Comparison of ENCODE assay signal across 1 cellular context in genomic region chr19:42219812-42220750, GRCh38.
TF ChIP-seq lines count a peak whose summit lies in the region.

A gene with protein sequence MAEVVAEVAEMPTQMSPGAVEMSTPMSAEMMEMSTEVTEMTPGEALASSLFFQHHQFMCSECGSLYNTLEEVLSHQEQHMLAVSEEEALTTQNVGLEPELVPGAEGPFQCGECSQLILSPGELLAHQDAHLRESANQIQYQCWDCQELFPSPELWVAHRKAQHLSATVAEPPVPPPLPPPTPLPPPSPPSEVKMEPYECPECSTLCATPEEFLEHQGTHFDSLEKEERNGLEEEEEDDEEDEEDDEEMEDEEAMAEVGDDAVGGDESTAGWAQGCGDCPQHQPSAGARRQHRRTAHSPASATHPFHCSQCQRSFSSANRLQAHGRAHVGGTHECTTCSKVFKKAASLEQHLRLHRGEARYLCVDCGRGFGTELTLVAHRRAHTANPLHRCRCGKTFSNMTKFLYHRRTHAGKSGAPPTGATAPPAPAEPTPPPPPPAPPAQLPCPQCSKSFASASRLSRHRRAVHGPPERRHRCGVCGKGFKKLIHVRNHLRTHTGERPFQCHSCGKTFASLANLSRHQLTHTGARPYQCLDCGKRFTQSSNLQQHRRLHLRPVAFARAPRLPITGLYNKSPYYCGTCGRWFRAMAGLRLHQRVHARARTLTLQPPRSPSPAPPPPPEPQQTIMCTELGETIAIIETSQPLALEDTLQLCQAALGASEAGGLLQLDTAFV (plus strand): TSS chr19:42220312. CDS start chr19:42224404, 4,092 bp downstream.

TF ChIP-seq in GM12878, 131 proteins besides CTCF, POLR2A, EP300 and RAD21 (continued from another document):
- TF ChIP-seq, protein P1, sequence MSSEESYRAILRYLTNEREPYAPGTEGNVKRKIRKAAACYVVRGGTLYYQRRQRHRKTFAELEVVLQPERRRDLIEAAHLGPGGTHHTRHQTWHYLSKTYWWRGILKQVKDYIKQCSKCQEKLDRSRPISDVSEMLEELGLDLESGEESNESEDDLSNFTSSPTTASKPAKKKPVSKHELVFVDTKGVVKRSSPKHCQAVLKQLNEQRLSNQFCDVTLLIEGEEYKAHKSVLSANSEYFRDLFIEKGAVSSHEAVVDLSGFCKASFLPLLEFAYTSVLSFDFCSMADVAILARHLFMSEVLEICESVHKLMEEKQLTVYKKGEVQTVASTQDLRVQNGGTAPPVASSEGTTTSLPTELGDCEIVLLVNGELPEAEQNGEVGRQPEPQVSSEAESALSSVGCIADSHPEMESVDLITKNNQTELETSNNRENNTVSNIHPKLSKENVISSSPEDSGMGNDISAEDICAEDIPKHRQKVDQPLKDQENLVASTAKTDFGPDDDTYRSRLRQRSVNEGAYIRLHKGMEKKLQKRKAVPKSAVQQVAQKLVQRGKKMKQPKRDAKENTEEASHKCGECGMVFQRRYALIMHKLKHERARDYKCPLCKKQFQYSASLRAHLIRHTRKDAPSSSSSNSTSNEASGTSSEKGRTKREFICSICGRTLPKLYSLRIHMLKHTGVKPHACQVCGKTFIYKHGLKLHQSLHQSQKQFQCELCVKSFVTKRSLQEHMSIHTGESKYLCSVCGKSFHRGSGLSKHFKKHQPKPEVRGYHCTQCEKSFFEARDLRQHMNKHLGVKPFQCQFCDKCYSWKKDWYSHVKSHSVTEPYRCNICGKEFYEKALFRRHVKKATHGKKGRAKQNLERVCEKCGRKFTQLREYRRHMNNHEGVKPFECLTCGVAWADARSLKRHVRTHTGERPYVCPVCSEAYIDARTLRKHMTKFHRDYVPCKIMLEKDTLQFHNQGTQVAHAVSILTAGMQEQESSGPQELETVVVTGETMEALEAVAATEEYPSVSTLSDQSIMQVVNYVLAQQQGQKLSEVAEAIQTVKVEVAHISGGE (CRISPR knock-in tag; IDR thresholded peaks at IDR 0.05), result no peak
- TF ChIP-seq TARDBP (IDR thresholded peaks at IDR 0.05; ENCODE audit: borderline replicate concordance) (no peak), SIX5 (IDR thresholded peaks at IDR 0.05; ENCODE audit: low read depth, low read length, severe bottlenecking) (no peak), KAT2A (conservative IDR thresholded peaks at IDR 0.05; ENCODE audit: control insufficient read depth, low read depth, low read length) (no peak), SREBF1 (IDR thresholded peaks at IDR 0.05; ENCODE audit: low read length) (no peak), HDGF (IDR thresholded peaks at IDR 0.05) (peak; percentile 53; the same call in 1 of the 2 replicates), MYB (IDR thresholded peaks at IDR 0.05; ENCODE audit: borderline replicate concordance, low read depth, low read length) (no peak), TCF12 (IDR thresholded peaks at IDR 0.05; ENCODE audit: low read depth, low read length) (no peak), IRF4 (IDR thresholded peaks at IDR 0.05; ENCODE audit: low read depth, low read length) (no peak), JUND (IDR thresholded peaks at IDR 0.05; ENCODE audit: low read depth, low read length) (no peak), HDAC2 (IDR thresholded peaks at IDR 0.05) (no peak), FOXK2 (IDR thresholded peaks at IDR 0.05) (no peak; the same call in 1 of the 2 replicates)
- TF ChIP-seq, protein P2, sequence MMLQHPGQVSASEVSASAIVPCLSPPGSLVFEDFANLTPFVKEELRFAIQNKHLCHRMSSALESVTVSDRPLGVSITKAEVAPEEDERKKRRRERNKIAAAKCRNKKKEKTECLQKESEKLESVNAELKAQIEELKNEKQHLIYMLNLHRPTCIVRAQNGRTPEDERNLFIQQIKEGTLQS (IDR thresholded peaks at IDR 0.05; ENCODE audit: borderline replicate concordance, extremely low read depth, low read depth, low read length), result peak; percentile 77; the same call in 1 of the 2 replicates
